In the genomic region with DNA sequence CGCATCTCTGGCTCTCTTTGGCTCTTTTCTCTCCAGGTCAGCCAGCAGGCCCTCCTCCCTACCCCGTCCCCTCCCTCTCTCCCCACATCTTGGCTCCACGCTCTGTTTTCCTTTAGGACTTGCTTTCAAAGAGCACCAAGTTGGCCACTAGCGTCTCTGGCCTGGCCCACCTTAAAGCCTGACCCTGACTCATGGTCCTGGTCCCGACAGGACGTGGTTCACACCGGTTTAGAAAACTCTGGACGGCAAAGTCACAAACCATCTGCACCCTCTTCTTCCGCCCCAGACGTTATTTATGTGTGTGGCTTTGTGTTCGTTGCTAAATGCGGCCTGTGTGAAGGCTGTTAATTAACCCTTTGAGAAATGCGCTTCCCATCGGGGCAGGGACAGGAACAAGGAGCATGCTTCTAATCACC, we compare ENCODE assay signal across 9 cellular contexts.
DNase-seq lines count a peak whose midpoint lies in the region; ATAC-seq and TF ChIP-seq lines count a peak whose summit lies in the region.
"Had no signal": no experiment of that assay in that cellular context is flagged by ENCODE, and none has a peak within 500 bp of the region (broad histone marks: within the 10 kb centered on the region; RNA-seq: fewer than 3 reads in every experiment).

No MANE protein-coding gene starts in this region.

- no peak for TF ChIP-seq CTCF in NB4 (IDR thresholded peaks at IDR 0.05; ENCODE audit: low read depth, low read length)
- no peak for TF ChIP-seq CTCF in endodermal cell (conservative IDR thresholded peaks at IDR 0.05)

- ATAC-seq in GM18907 (IDR thresholded peaks at IDR 0.05; ENCODE audit: unreplicated experiment) (no peak), GM19452 (IDR thresholded peaks at IDR 0.05; ENCODE audit: unreplicated experiment) (no peak)

- peaks cover 48% of the 10 kb centered on the region for H3K4me1 Mint-ChIP-seq in endodermal cell
- peaks cover 12% of the 10 kb centered on the region for H3K4me1 Mint-ChIP-seq in activated T-cell treated with anti-CD3 and anti-CD28 coated beads, Interleukin-2, amount 50 U/mL, for 24 hours (ENCODE audit: low read depth)

- H3K27me3 Mint-ChIP-seq in endodermal cell (ENCODE audit: insufficient read depth): peaks cover 2% of the 10 kb centered on the region
- peaks cover 22% of the 10 kb centered on the region for H3K27me3 Mint-ChIP-seq in activated T-cell treated with anti-CD3 and anti-CD28 coated beads, Interleukin-2, amount 50 U/mL, for 24 hours

- H3K4me3 ChIP-seq in NB4 (ENCODE audit: low read depth, low read length) (no peak overlapping the region), endodermal cell (ENCODE audit: low read length) (no peak overlapping the region), thymus (ENCODE audit: low read length) (no peak overlapping the region)

- no peaks in the 10 kb centered on the region for H3K36me3 ChIP-seq in endodermal cell (ENCODE audit: control insufficient read depth, insufficient read depth, low read length)
- no peaks in the 10 kb centered on the region for H3K36me3 ChIP-seq in thymus (ENCODE audit: control insufficient read depth, insufficient read depth)

- no peak overlapping the region for H3K27ac Mint-ChIP-seq in endodermal cell
- H3K27ac Mint-ChIP-seq in activated T-cell treated with anti-CD3 and anti-CD28 coated beads, Interleukin-2, amount 50 U/mL, for 24 hours: no peak overlapping the region

- H3K9me3 Mint-ChIP-seq in endodermal cell: no peaks in the 10 kb centered on the region
- no peaks in the 10 kb centered on the region for H3K9me3 Mint-ChIP-seq in activated T-cell treated with anti-CD3 and anti-CD28 coated beads, Interleukin-2, amount 50 U/mL, for 24 hours

- no peak overlapping the region for H3K4me3 Mint-ChIP-seq in endodermal cell
- no peak overlapping the region for H3K4me3 Mint-ChIP-seq in activated T-cell treated with anti-CD3 and anti-CD28 coated beads, Interleukin-2, amount 50 U/mL, for 24 hours

- peak overlapping the region; percentile 53 for H3K27ac ChIP-seq in endodermal cell (ENCODE audit: low read depth, low read length)
- H3K27ac ChIP-seq in thymus (ENCODE audit: low read depth): peak overlapping the region; percentile 64

- H3K9ac ChIP-seq in endodermal cell (ENCODE audit: extremely low read depth, low read length, poor library complexity, severe bottlenecking): no peak overlapping the region

- no peak for TF ChIP-seq POLR2A in NB4 (IDR thresholded peaks at IDR 0.05; ENCODE audit: extremely low read depth, insufficient read length)

- DNase-seq in NB4 (ENCODE audit: low read depth) (peak; percentile 94), endodermal cell (peak; percentile 57), mucosa of gallbladder (ENCODE audit: low spot score) (peak; percentile 42), HPDE6-E6E7 (ENCODE audit: extremely low spot score) (no peak)
- DNase-seq in activated T-cell treated with anti-CD3 and anti-CD28 coated beads, Interleukin-2, amount 50 U/mL, for 24 hours: no peak
- DNase-seq: Karpas-422 had no signal

- H3K27me3 ChIP-seq in endodermal cell (ENCODE audit: control insufficient read depth, insufficient read depth, low read length, poor library complexity, severe bottlenecking): no peaks in the 10 kb centered on the region
- H3K27me3 ChIP-seq in thymus (ENCODE audit: control insufficient read depth, insufficient read depth): no peaks in the 10 kb centered on the region

- H3K4me1 ChIP-seq in endodermal cell (ENCODE audit: control insufficient read depth, insufficient read depth, low read length) (peaks cover 7% of the 10 kb centered on the region), thymus (ENCODE audit: control insufficient read depth, insufficient read depth, low read length) (peaks cover 47% of the 10 kb centered on the region)

- 73 to 78% methylated on average over 7 to 14 of the region's 14 CpGs for WGBS in endodermal cell (ENCODE audit: insufficient coverage in 1 of 2, insufficient read length in 1 of 2), 2 experiments
- 7% methylated on average over 14 of the region's 14 CpGs for WGBS in thymus

- H3K9me3 ChIP-seq in endodermal cell (ENCODE audit: control insufficient read depth, low read length): no peaks in the 10 kb centered on the region
- no peaks in the 10 kb centered on the region for H3K9me3 ChIP-seq in thymus (ENCODE audit: control insufficient read depth)

- H3K36me3 Mint-ChIP-seq in endodermal cell (ENCODE audit: low read depth): no peaks in the 10 kb centered on the region
- H3K36me3 Mint-ChIP-seq in activated T-cell treated with anti-CD3 and anti-CD28 coated beads, Interleukin-2, amount 50 U/mL, for 24 hours (ENCODE audit: low read depth): no peaks in the 10 kb centered on the region

Comparison
In these comparisons a context has a peak if more than half of its experiments do, and no peak if none do; other contexts are left out.
1. DNase-seq: peak in NB4 (single experiment), endodermal cell (single experiment) and mucosa of gallbladder (single experiment); none in activated T-cell treated with anti-CD3 and anti-CD28 coated beads, Interleukin-2, amount 50 U/mL, for 24 hours (single experiment) and HPDE6-E6E7 (single experiment).